In genomic region chr2:8249191-8249590, GRCh38 we compare ENCODE assay signal across 17 cellular contexts.
DNase-seq lines count a peak whose midpoint lies in the region; ATAC-seq, FAIRE-seq and TF ChIP-seq lines count a peak whose summit lies in the region.
"Had no signal": no experiment of that assay in that cellular context is flagged by ENCODE, and none has a peak within 500 bp of the region (broad histone marks: within the 10 kb centered on the region; RNA-seq: fewer than 3 reads in every experiment).

No MANE protein-coding gene starts in this region.

- H3K79me1 ChIP-seq in neuronal stem cell (ENCODE audit: low read depth, low read length) = no peaks in the 10 kb centered on the region

- peak overlapping the region; percentile 10 for H2AK5ac ChIP-seq in neuronal stem cell (ENCODE audit: low read depth, low read length)

- CTCF ChIA-PET in HepG2 (lab: Yijun Ruan, JAX; ENCODE audit: low intra/inter-chr PET ratio, low total read pairs) = no interaction called here

- H3K4me3 ChIP-seq in liver (ENCODE audit: low read depth in 1 of 3, low read length in 3 of 3) (no peak overlapping the region), HepG2 (replicated peaks in 1 of 3; ENCODE audit: insufficient read depth in 1 of 3, low read depth in 2 of 3, low read length in 3 of 3) (no peak overlapping the region), gastroesophageal sphincter (no peak overlapping the region), neuronal stem cell (ENCODE audit: low read length in 2 of 2) (no peak overlapping the region)
- H3K4me3 ChIP-seq: lower lobe of right lung had no signal

- no peaks in the 10 kb centered on the region for H3K9me3 ChIP-seq in liver (ENCODE audit: control insufficient read depth in 4 of 4, low read length in 3 of 4)
- H3K9me3 ChIP-seq in HepG2 (ENCODE audit: low read length) = peaks cover 22% of the 10 kb centered on the region; the same call in 1 of the 2 replicates
- H3K9me3 ChIP-seq in gastroesophageal sphincter = no peaks in the 10 kb centered on the region
- peaks cover 8 to 16% of the 10 kb centered on the region in 2 donors for H3K9me3 ChIP-seq in neuronal stem cell (replicated peaks in 1 of 2; ENCODE audit: control insufficient read depth in 2 of 2, insufficient read depth in 1 of 2, low read depth in 1 of 2, low read length in 2 of 2)

- peak overlapping the region; percentile 86 for H3K4ac ChIP-seq in neuronal stem cell (ENCODE audit: low read length)

- TF ChIP-seq EP300 in HepG2 (IDR thresholded peaks at IDR 0.05; ENCODE audit: low read depth in 2 of 2, low read length in 2 of 2) (no peak), HepG2 (CRISPR knock-in tag; IDR thresholded peaks at IDR 0.05; ENCODE audit: borderline replicate concordance) (no peak), gastroesophageal sphincter (IDR thresholded peaks at IDR 0.05) (no peak)

- TF ChIP-seq RAD21 in liver (IDR thresholded peaks at IDR 0.05) (peak; percentile 52 to 55), HepG2 (CRISPR knock-in tag; IDR thresholded peaks at IDR 0.05) (no peak)

- peak overlapping the region; percentile 83 to 86 for H3K27ac ChIP-seq in liver (ENCODE audit: low read depth in 1 of 2, low read length in 2 of 2)
- no peak overlapping the region for H3K27ac ChIP-seq in HepG2 (ENCODE audit: extremely low read length, insufficient read depth, low read length)
- H3K27ac ChIP-seq in gastroesophageal sphincter = peak overlapping the region in 2 of 4 donors; percentile 45 to 60
- no peak overlapping the region for H3K27ac ChIP-seq in neuronal stem cell (replicated peaks; ENCODE audit: low read length)
- H3K27ac ChIP-seq: lower lobe of right lung, RWPE1 had no signal

- H4K20me1 ChIP-seq in HepG2 (ENCODE audit: insufficient read depth, low read length) = no peaks in the 10 kb centered on the region

- intact Hi-C loops in HepG2 (cut with micrococcal nuclease; ENCODE audit: unreplicated experiment) = no loop called here

- no peak overlapping the region for H2BK15ac ChIP-seq in neuronal stem cell (ENCODE audit: low read length)

- H3K4me2 ChIP-seq in HepG2 (ENCODE audit: low read depth, low read length) (no peak overlapping the region), neuronal stem cell (ENCODE audit: insufficient read depth, low read length, poor library complexity, severe bottlenecking) (no peak overlapping the region)

- in situ Hi-C loops in HepG2 (cut with HindIII; ENCODE audit: extremely low pct_ligation_motif_present, low pct_unique_long_range_greater_than_20kb) = no loop called here

- H3K18ac ChIP-seq in neuronal stem cell (ENCODE audit: low read length) = peak overlapping the region; percentile 86

- FAIRE-seq in HepG2 (lab: Jason Lieb, UNC) = no peak
- FAIRE-seq in GM19239 (lab: Jason Lieb, UNC) = no peak

- H3K4me1 ChIP-seq in liver (ENCODE audit: control insufficient read depth in 4 of 4, insufficient read depth in 4 of 4, low read length in 3 of 4) (peaks cover 0 to 4% (median 0%) of the 10 kb centered on the region in 4 donors), HepG2 (ENCODE audit: insufficient read depth, low read length) (peaks cover 6% of the 10 kb centered on the region; the same call in 1 of the 2 replicates), gastroesophageal sphincter (peaks cover 0 to 32% (median 3%) of the 10 kb centered on the region in 3 donors), neuronal stem cell (ENCODE audit: control insufficient read depth in 2 of 2, insufficient read depth in 1 of 2, low read depth in 1 of 2, low read length in 2 of 2) (peaks cover 0 to 10% of the 10 kb centered on the region in 2 donors)
- H3K4me1 ChIP-seq: lower lobe of right lung had no signal

- BruUV-seq in HepG2 (replicated peaks; lab: Mats Ljungman, UMichigan) = no TSS peak

- DNase-seq in HepG2 (ENCODE audit: low spot score) (no peak), neuronal stem cell (ENCODE audit: low spot score) (no peak), GM19239 (ENCODE audit: insufficient read length, low spot score) (no peak), glomerular visceral epithelial cell (ENCODE audit: extremely low spot score) (no peak), NCI-H146 treated with DMSO at 0.1 percent for 48 hours (lab: John Stamatoyannopoulos, UW; ENCODE audit: unreplicated experiment) (no peak), NCI-H1417 (lab: John Stamatoyannopoulos, UW) (no peak)
- DNase-seq: activated T-cell treated with anti-CD3 and anti-CD28 coated beads, Interleukin-2, amount 50 U/mL, for 72 hours; CD4-positive, CD25-positive, alpha-beta regulatory T cell; KBM-7; lower lobe of right lung; NCI-H1048; NCI-H2081; stimulated activated naive CD8-positive, alpha-beta T cell treated with anti-CD3 and anti-CD28 coated beads, Interleukin-15, amount 100 ng/mL, for 72 hours had no signal

- no peak overlapping the region for H2BK5ac ChIP-seq in neuronal stem cell (ENCODE audit: low read length)

- no peak overlapping the region for H2BK12ac ChIP-seq in neuronal stem cell (ENCODE audit: low read length)

- H3K27me3 ChIP-seq in liver (ENCODE audit: control insufficient read depth in 4 of 4, insufficient read depth in 4 of 4, low read length in 3 of 4) (no peaks in the 10 kb centered on the region), HepG2 (ENCODE audit: control insufficient read depth in 1 of 2, insufficient read depth in 2 of 2, low read length in 2 of 2) (peaks cover 6 to 51% of the 10 kb centered on the region in 2 experiments; a peak in 4 of 5 replicates), gastroesophageal sphincter (no peaks in the 10 kb centered on the region), neuronal stem cell (ENCODE audit: control insufficient read depth in 3 of 3, insufficient read depth in 3 of 3, low read depth in 1 of 3, low read length in 3 of 3) (no peaks in the 10 kb centered on the region)

- TF ChIP-seq CTCF in liver (IDR thresholded peaks at IDR 0.05; ENCODE audit: low read depth, low read length, missing input control) (no peak), HepG2 (CRISPR knock-in tag; IDR thresholded peaks at IDR 0.05) (no peak), gastroesophageal sphincter (IDR thresholded peaks at IDR 0.05) (no peak)

- ATAC-seq in HepG2 (no peak), gastroesophageal sphincter (peak; percentile 43)
- ATAC-seq: activated naive CD4-positive, alpha-beta T cell treated with anti-CD3 and anti-CD28 coated beads, Interleukin-2, amount 50 U/mL, for 72 hours; activated T-cell treated with anti-CD3 and anti-CD28 coated beads, Interleukin-2, amount 50 U/mL, for 72 hours; lower lobe of right lung; stimulated activated naive CD8-positive, alpha-beta T cell treated with anti-CD3 and anti-CD28 coated beads, Interleukin-15, amount 100 ng/mL, for 72 hours had no signal

- no peak overlapping the region for H4K91ac ChIP-seq in neuronal stem cell (ENCODE audit: low read depth, low read length, poor library complexity)

- no peak overlapping the region for H3K14ac ChIP-seq in neuronal stem cell (ENCODE audit: low read length)

- H3K36me3 ChIP-seq in liver (ENCODE audit: control insufficient read depth in 4 of 4, insufficient read depth in 3 of 4, low read depth in 1 of 4, low read length in 3 of 4) (no peaks in the 10 kb centered on the region), HepG2 (replicated peaks in 1 of 2; ENCODE audit: control insufficient read depth in 1 of 2, insufficient read depth in 2 of 2, low read length in 2 of 2) (no peaks in the 10 kb centered on the region), gastroesophageal sphincter (no peaks in the 10 kb centered on the region), neuronal stem cell (replicated peaks in 1 of 2; ENCODE audit: control insufficient read depth in 2 of 2, insufficient read depth in 2 of 2, low read length in 2 of 2) (no peaks in the 10 kb centered on the region)
- H3K36me3 ChIP-seq: lower lobe of right lung had no signal

- no peak for TF ChIP-seq POLR2A in HepG2 (IDR thresholded peaks at IDR 0.05; ENCODE audit: insufficient read depth in 1 of 2, low read depth in 2 of 2, low read length in 2 of 2)
- no peak for TF ChIP-seq POLR2A in gastroesophageal sphincter (IDR thresholded peaks at IDR 0.05)

- POLR2A ChIA-PET in HepG2 (lab: Yijun Ruan, JAX) = no interaction called here

- H2BK120ac ChIP-seq in neuronal stem cell (ENCODE audit: low read depth, low read length) = no peak overlapping the region

- H3K79me2 ChIP-seq in HepG2 (ENCODE audit: insufficient read depth, low read length) = no peaks in the 10 kb centered on the region

- peak overlapping the region; percentile 70 for H4K8ac ChIP-seq in neuronal stem cell (ENCODE audit: low read depth, low read length)

- H3K23ac ChIP-seq in neuronal stem cell (ENCODE audit: low read depth, low read length, poor library complexity) = no peak overlapping the region

- H3K9ac ChIP-seq in liver (ENCODE audit: low read depth in 1 of 2, low read length in 2 of 2) (no peak overlapping the region), HepG2 (ENCODE audit: insufficient read depth, low read depth, low read length) (no peak overlapping the region), neuronal stem cell (ENCODE audit: low read depth, low read length, poor library complexity) (no peak overlapping the region)

- WGBS in liver = 45% methylated on average over 14 of the region's 14 CpGs
- 35% methylated on average over 7 of the region's 14 CpGs for WGBS in HepG2 (ENCODE audit: low lambda C conversion rate)
- 65 to 77% methylated on average over 7 to 14 of the region's 14 CpGs for WGBS in gastroesophageal sphincter (ENCODE audit: low coverage in 1 of 2), 2 donors
- no CpG with 5 or more reads among the region's 14 CpGs for WGBS in neuronal stem cell (ENCODE audit: extremely low coverage in 2 of 2, insufficient read length in 2 of 2, insufficient replicate concordance in 1 of 2), 2 donors

- no peak overlapping the region for H2AFZ ChIP-seq in HepG2 (ENCODE audit: low read length)
- H2AFZ ChIP-seq in neuronal stem cell (ENCODE audit: low read length) = no peak overlapping the region

TF ChIP-seq in liver, 16 proteins besides CTCF, POLR2A, EP300 and RAD21 (continues in another document):
- TF ChIP-seq MAX (IDR thresholded peaks at IDR 0.05) = peak; percentile 91
- TF ChIP-seq NR2F2 (IDR thresholded peaks at IDR 0.05) = no peak
- no peak for TF ChIP-seq HNF4G (IDR thresholded peaks at IDR 0.05)

TF ChIP-seq in HepG2, 621 proteins besides CTCF, POLR2A, EP300 and RAD21 (continues in another document):
- no peak for TF ChIP-seq ZBTB39 (CRISPR knock-in tag; IDR thresholded peaks at IDR 0.05)

Comparison
In these comparisons a context has a peak if more than half of its experiments do, and no peak if none do; other contexts are left out.
1. H3K27ac ChIP-seq: peak in liver (2 of 2); none in HepG2 (single experiment) and neuronal stem cell (single experiment).